ENCODE assay signal across 13 cellular contexts in genomic region chr9:85427749-85428148, GRCh38.
A peak's percentile ranks its signal among the peaks of the same experiment; 100 is the strongest.
DNase-seq lines count a peak whose midpoint lies in the region; ATAC-seq and TF ChIP-seq lines count a peak whose summit lies in the region.
"Had no signal": no experiment of that assay in that cellular context is flagged by ENCODE, and none has a peak within 500 bp of the region (broad histone marks: within the 10 kb centered on the region; RNA-seq: fewer than 3 reads in every experiment).

No MANE protein-coding gene starts in this region.

- no peak overlapping the region for H3K4me3 Mint-ChIP-seq in GM23338
- no peak overlapping the region for H3K4me3 Mint-ChIP-seq in stimulated activated naive B cell treated with anti-CD40 and anti-IgM and Interleukin-4, amounts not matched to agents 10 μg/mL and 1 μg/mL and 100 μg/mL, for 72 hours
- H3K4me3 Mint-ChIP-seq: CD4-positive, alpha-beta memory T cell had no signal

- no peaks in the 10 kb centered on the region for H4K20me1 ChIP-seq in GM23338 (replicated peaks; ENCODE audit: insufficient read depth)

- no peak for TF ChIP-seq CTCF in GM23338 (conservative IDR thresholded peaks at IDR 0.05; ENCODE audit: low read depth in 2 of 2)

- H3K27ac ChIP-seq in GM23338 (ENCODE audit: low read depth), result no peak overlapping the region
- H3K27ac ChIP-seq: A549, C4-2B, GM23248 had no signal

- ATAC-seq in GM23338 (no peak), HG03175 (IDR thresholded peaks at IDR 0.05; ENCODE audit: unreplicated experiment) (no peak)
- no peak for ATAC-seq in stimulated activated naive B cell treated with anti-CD40 and anti-IgM and Interleukin-4, amounts not matched to agents 10 μg/mL and 1 μg/mL and 100 μg/mL, for 72 hours (replicated peaks)
- ATAC-seq: A549 had no signal

- H3K9me2 ChIP-seq in GM23338 (ENCODE audit: insufficient read depth), result peaks cover 20% of the 10 kb centered on the region

- H3F3A ChIP-seq in GM23338 (replicated peaks; ENCODE audit: low read depth), result no peaks in the 10 kb centered on the region

- no peaks in the 10 kb centered on the region for H3K36me3 Mint-ChIP-seq in GM23338 (ENCODE audit: low read depth)
- H3K36me3 Mint-ChIP-seq in stimulated activated naive B cell treated with anti-CD40 and anti-IgM and Interleukin-4, amounts not matched to agents 10 μg/mL and 1 μg/mL and 100 μg/mL, for 72 hours, result no peaks in the 10 kb centered on the region
- H3K36me3 Mint-ChIP-seq: CD4-positive, alpha-beta memory T cell had no signal

- peaks cover 2% of the 10 kb centered on the region; the same call in 1 of the 3 replicates for H3K4me1 Mint-ChIP-seq in GM23338
- peaks cover 0 to 1% of the 10 kb centered on the region in 2 donors for H3K4me1 Mint-ChIP-seq in stimulated activated naive B cell treated with anti-CD40 and anti-IgM and Interleukin-4, amounts not matched to agents 10 μg/mL and 1 μg/mL and 100 μg/mL, for 72 hours

- DNase-seq in GM23338 (ENCODE audit: low spot score) (no peak), NCI-H82 (lab: John Stamatoyannopoulos, UW) (peak; percentile 89), left kidney (ENCODE audit: low read depth, low spot score) (peak; percentile 80), superior temporal gyrus (ENCODE audit: extremely low spot score) (peak; percentile 13), NOMO-1 treated with DMSO at 0.1 percent for 48 hours (lab: John Stamatoyannopoulos, UW; ENCODE audit: unreplicated experiment) (no peak)
- no peak for DNase-seq in stimulated activated naive B cell treated with anti-CD40 and anti-IgM and Interleukin-4, amounts not matched to agents 10 μg/mL and 1 μg/mL and 100 μg/mL, for 72 hours
- DNase-seq: BE2C; CD4-positive, alpha-beta memory T cell; GM23248; H7 had no signal

- peaks cover 7% of the 10 kb centered on the region for H3K27me3 Mint-ChIP-seq in GM23338 (ENCODE audit: insufficient read depth, low read depth, poor library complexity)
- H3K27me3 Mint-ChIP-seq in stimulated activated naive B cell treated with anti-CD40 and anti-IgM and Interleukin-4, amounts not matched to agents 10 μg/mL and 1 μg/mL and 100 μg/mL, for 72 hours, result peaks cover 20 to 29% of the 10 kb centered on the region in 2 donors

- no peaks in the 10 kb centered on the region for H3K79me2 ChIP-seq in GM23338 (replicated peaks; ENCODE audit: insufficient read depth)

- no peak overlapping the region for H3K4me3 ChIP-seq in GM23338
- H3K4me3 ChIP-seq: A549, GM23248 had no signal

- H3K27ac Mint-ChIP-seq in GM23338, result no peak overlapping the region
- no peak overlapping the region for H3K27ac Mint-ChIP-seq in stimulated activated naive B cell treated with anti-CD40 and anti-IgM and Interleukin-4, amounts not matched to agents 10 μg/mL and 1 μg/mL and 100 μg/mL, for 72 hours
- H3K27ac Mint-ChIP-seq: CD4-positive, alpha-beta memory T cell had no signal

- no peaks in the 10 kb centered on the region; the same call in 1 of the 2 replicates for H3K36me3 ChIP-seq in GM23338 (ENCODE audit: insufficient read depth)
- H3K36me3 ChIP-seq: BE2C had no signal

- H3K9me3 Mint-ChIP-seq in GM23338, result peaks cover 6% of the 10 kb centered on the region; the same call in 2 of the 3 replicates
- peaks cover 0 to 1% of the 10 kb centered on the region in 2 donors for H3K9me3 Mint-ChIP-seq in stimulated activated naive B cell treated with anti-CD40 and anti-IgM and Interleukin-4, amounts not matched to agents 10 μg/mL and 1 μg/mL and 100 μg/mL, for 72 hours

- H3K4me2 ChIP-seq in GM23338, result no peak overlapping the region
- H3K4me2 ChIP-seq: A549 had no signal

- no peaks in the 10 kb centered on the region for H3K4me1 ChIP-seq in GM23338 (ENCODE audit: insufficient read depth)
- H3K4me1 ChIP-seq: A549, BE2C had no signal

- H3K27me3 ChIP-seq in GM23338 (ENCODE audit: insufficient read depth), result no peaks in the 10 kb centered on the region
- H3K27me3 ChIP-seq: BE2C had no signal

- H2AFZ ChIP-seq in GM23338, result peak overlapping the region; percentile 56; the same call in 1 of the 2 replicates
- H2AFZ ChIP-seq: GM23248 had no signal

TF ChIP-seq in GM23338, 12 proteins besides CTCF, POLR2A, EP300 and RAD21 (continues in another document):
- no peak for TF ChIP-seq STAT1 (IDR thresholded peaks at IDR 0.05; ENCODE audit: unreplicated experiment)
- no peak for TF ChIP-seq REST (IDR thresholded peaks at IDR 0.05; ENCODE audit: unreplicated experiment)
- no peak for TF ChIP-seq EZH2 (IDR thresholded peaks at IDR 0.05; ENCODE audit: low read depth, unreplicated experiment)
- TF ChIP-seq JUNB (IDR thresholded peaks at IDR 0.05; ENCODE audit: unreplicated experiment), result no peak
- TF ChIP-seq ZNF114 (CRISPR knock-in tag; IDR thresholded peaks at IDR 0.05), result no peak
- TF ChIP-seq, protein P1, sequence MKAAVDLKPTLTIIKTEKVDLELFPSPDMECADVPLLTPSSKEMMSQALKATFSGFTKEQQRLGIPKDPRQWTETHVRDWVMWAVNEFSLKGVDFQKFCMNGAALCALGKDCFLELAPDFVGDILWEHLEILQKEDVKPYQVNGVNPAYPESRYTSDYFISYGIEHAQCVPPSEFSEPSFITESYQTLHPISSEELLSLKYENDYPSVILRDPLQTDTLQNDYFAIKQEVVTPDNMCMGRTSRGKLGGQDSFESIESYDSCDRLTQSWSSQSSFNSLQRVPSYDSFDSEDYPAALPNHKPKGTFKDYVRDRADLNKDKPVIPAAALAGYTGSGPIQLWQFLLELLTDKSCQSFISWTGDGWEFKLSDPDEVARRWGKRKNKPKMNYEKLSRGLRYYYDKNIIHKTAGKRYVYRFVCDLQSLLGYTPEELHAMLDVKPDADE (IDR thresholded peaks at IDR 0.05), result no peak
- TF ChIP-seq POLR2AphosphoS5 (IDR thresholded peaks at IDR 0.05; ENCODE audit: low read depth), result no peak
- no peak for TF ChIP-seq ZNF331 (CRISPR knock-in tag; IDR thresholded peaks at IDR 0.05; ENCODE audit: low read depth)
- TF ChIP-seq NANOG (IDR thresholded peaks at IDR 0.05; ENCODE audit: borderline replicate concordance), result no peak

Comparison
In these comparisons a context has a peak if more than half of its experiments do, and no peak if none do; other contexts are left out.
1. DNase-seq: peak in NCI-H82 (single experiment), left kidney (single experiment) and superior temporal gyrus (single experiment); none in GM23338 (single experiment), NOMO-1 treated with DMSO at 0.1 percent for 48 hours (single experiment) and stimulated activated naive B cell treated with anti-CD40 and anti-IgM and Interleukin-4, amounts not matched to agents 10 μg/mL and 1 μg/mL and 100 μg/mL, for 72 hours (single experiment).